ENCODE assay signal across 18 cellular contexts in the genomic region with DNA sequence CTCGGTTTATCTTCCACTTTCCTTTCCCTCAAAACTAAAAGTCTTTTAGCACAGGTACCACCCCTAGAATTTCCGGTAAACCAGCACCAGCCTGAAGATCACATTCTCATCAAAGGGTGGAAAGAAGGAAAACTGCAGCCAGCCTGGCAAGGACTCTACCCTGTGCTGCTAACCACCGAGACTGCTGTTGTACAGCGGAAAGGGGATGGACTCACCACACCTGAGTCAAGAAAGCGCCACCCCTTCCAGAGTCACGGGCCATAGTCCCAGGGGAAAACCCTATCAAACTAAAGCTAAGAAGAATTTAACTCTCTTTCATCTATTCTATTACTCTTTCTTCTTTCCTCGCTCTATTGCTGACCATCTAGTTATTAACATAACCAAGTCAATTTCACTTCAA. TPM values are rescaled to one million over a fixed set of nuclear protein-coding genes. Genes with fewer than 3 reads are reported as not detected.
"Had no signal": no experiment of that assay in that cellular context is flagged by ENCODE, and none has a peak within 500 bp of the region (broad histone marks: within the 10 kb centered on the region; RNA-seq: fewer than 3 reads in every experiment).

No MANE protein-coding gene starts in this region.

RNA-seq across cellular contexts. Expression of a gene that starts 3.1 kb away (rescaled TPM):
- total RNA-seq: activated CD4-positive, alpha-beta memory T cell treated with anti-CD3 and anti-CD28 coated beads, Interleukin-2, amount 10 ng/mL, durations not matched to agents 7 days and 5 days; activated CD4-positive, alpha-beta T cell treated with anti-CD3 and anti-CD28 coated beads, Interleukin-2, amount 10 ng/mL, durations not matched to agents 24 days and 14 days; activated CD8-positive, alpha-beta memory T cell treated with anti-CD3 and anti-CD28 coated beads for 36 hours; activated naive CD4-positive, alpha-beta T cell treated with anti-CD3 and anti-CD28 coated beads for 36 hours; activated naive CD4-positive, alpha-beta T cell treated with anti-CD3 and anti-CD28 coated beads, Interleukin-2, amount 50 U/mL, for 72 hours; activated naive CD8-positive, alpha-beta T cell treated with anti-CD3 and anti-CD28 coated beads for 36 hours; adrenal gland; aorta; astrocyte; body of pancreas; breast epithelium; cardiac septum; cerebellum; T-cell; T-helper 1 cell treated with Interleukin-12 subunit alpha and Interleukin-12 subunit beta and Interleukin-4 antibody, amounts not matched to agents 30 ng/mL and 1 ng/mL, for 36 hours; T-helper 17 cell; T-helper 2 cell treated with Interferon-gamma antibody and Interleukin-4, amounts not matched to agents 100 ng/mL and 5 ng/mL, for 36 hours; WTC11 had no signal
- polyA plus RNA-seq: adrenal gland, aorta had no signal

RNA-seq across cellular contexts. Expression of a gene that starts 24.6 kb away (rescaled TPM):
- total RNA-seq: activated CD4-positive, alpha-beta memory T cell treated with anti-CD3 and anti-CD28 coated beads, Interleukin-2, amount 10 ng/mL, durations not matched to agents 7 days and 5 days; activated CD4-positive, alpha-beta T cell treated with anti-CD3 and anti-CD28 coated beads, Interleukin-2, amount 10 ng/mL, durations not matched to agents 24 days and 14 days; activated CD8-positive, alpha-beta memory T cell treated with anti-CD3 and anti-CD28 coated beads for 36 hours; activated naive CD4-positive, alpha-beta T cell treated with anti-CD3 and anti-CD28 coated beads for 36 hours; activated naive CD4-positive, alpha-beta T cell treated with anti-CD3 and anti-CD28 coated beads, Interleukin-2, amount 50 U/mL, for 72 hours; activated naive CD8-positive, alpha-beta T cell treated with anti-CD3 and anti-CD28 coated beads for 36 hours; adrenal gland; aorta; astrocyte; body of pancreas; breast epithelium; cardiac septum; cerebellum; T-cell; T-helper 1 cell treated with Interleukin-12 subunit alpha and Interleukin-12 subunit beta and Interleukin-4 antibody, amounts not matched to agents 30 ng/mL and 1 ng/mL, for 36 hours; T-helper 17 cell; T-helper 2 cell treated with Interferon-gamma antibody and Interleukin-4, amounts not matched to agents 100 ng/mL and 5 ng/mL, for 36 hours; WTC11 had no signal
- polyA plus RNA-seq: adrenal gland, aorta had no signal

RNA-seq across cellular contexts. Expression of a gene that starts 38.6 kb away (rescaled TPM):
- total RNA-seq: activated CD4-positive, alpha-beta memory T cell treated with anti-CD3 and anti-CD28 coated beads, Interleukin-2, amount 10 ng/mL, durations not matched to agents 7 days and 5 days; activated CD4-positive, alpha-beta T cell treated with anti-CD3 and anti-CD28 coated beads, Interleukin-2, amount 10 ng/mL, durations not matched to agents 24 days and 14 days; activated CD8-positive, alpha-beta memory T cell treated with anti-CD3 and anti-CD28 coated beads for 36 hours; activated naive CD4-positive, alpha-beta T cell treated with anti-CD3 and anti-CD28 coated beads for 36 hours; activated naive CD4-positive, alpha-beta T cell treated with anti-CD3 and anti-CD28 coated beads, Interleukin-2, amount 50 U/mL, for 72 hours; activated naive CD8-positive, alpha-beta T cell treated with anti-CD3 and anti-CD28 coated beads for 36 hours; adrenal gland; aorta; astrocyte; body of pancreas; breast epithelium; cardiac septum; cerebellum; T-cell; T-helper 1 cell treated with Interleukin-12 subunit alpha and Interleukin-12 subunit beta and Interleukin-4 antibody, amounts not matched to agents 30 ng/mL and 1 ng/mL, for 36 hours; T-helper 17 cell; T-helper 2 cell treated with Interferon-gamma antibody and Interleukin-4, amounts not matched to agents 100 ng/mL and 5 ng/mL, for 36 hours; WTC11 had no signal
- polyA plus RNA-seq: adrenal gland, aorta had no signal
